Comparison of ENCODE assay signal across 18 cellular contexts in genomic region chr9:119221281-119221680, GRCh38.
DNase-seq lines count a peak whose midpoint lies in the region; ATAC-seq and TF ChIP-seq lines count a peak whose summit lies in the region.
"Had no signal": no experiment of that assay in that cellular context is flagged by ENCODE, and none has a peak within 500 bp of the region (broad histone marks: within the 10 kb centered on the region; RNA-seq: fewer than 3 reads in every experiment).

No MANE protein-coding gene starts in this region.

- DNase-seq in AG08395 (ENCODE audit: low spot score) (peak; percentile 50), LHCN-M2 (ENCODE audit: low read depth) (peak; percentile 1), epithelial cell of proximal tubule (ENCODE audit: low read depth) (peak; percentile 64), left kidney (ENCODE audit: low read depth, low spot score) (peak; percentile 78), DMS79 (lab: John Stamatoyannopoulos, UW) (no peak), RKO (ENCODE audit: low spot score) (no peak)
- DNase-seq: CD4-positive, CD25-positive, alpha-beta regulatory T cell; DMS79 treated with DMSO at 0.1 percent for 48 hours; GDM1; H7; Karpas-422; NCI-H2029; NCI-H226; NCI-H526 treated with DMSO at 0.1 percent for 48 hours; NK-92 treated with Interleukin-12 subunit alpha and Interleukin-12 subunit beta, amount 100 ng/mL, for 24 hours; OCI-M1 had no signal

- TF ChIP-seq CTCF in epithelial cell of proximal tubule (conservative IDR thresholded peaks at IDR 0.05; ENCODE audit: low read depth, low read length) = no peak

- ATAC-seq in GM21619 (IDR thresholded peaks at IDR 0.05; ENCODE audit: unreplicated experiment) = no peak
- ATAC-seq in HG03442 (IDR thresholded peaks at IDR 0.05; ENCODE audit: unreplicated experiment) = no peak

- no peak overlapping the region for H3K4me3 ChIP-seq in epithelial cell of proximal tubule (ENCODE audit: low read depth, low read length)

Comparison
In these comparisons a context has a peak if more than half of its experiments do, and no peak if none do; other contexts are left out.
1. DNase-seq: peak in AG08395 (single experiment), LHCN-M2 (single experiment), epithelial cell of proximal tubule (single experiment) and left kidney (single experiment); none in DMS79 (single experiment) and RKO (single experiment).